Comparison of ENCODE assay signal across 13 cellular contexts in genomic region chr2:85862426-85862825, GRCh38. TPM values are rescaled to one million over a fixed set of nuclear protein-coding genes. Genes with fewer than 3 reads are reported as not detected.
DNase-seq lines count a peak whose midpoint lies in the region; ATAC-seq and TF ChIP-seq lines count a peak whose summit lies in the region.
"Had no signal": no experiment of that assay in that cellular context is flagged by ENCODE, and none has a peak within 500 bp of the region (broad histone marks: within the 10 kb centered on the region; RNA-seq: fewer than 3 reads in every experiment).

No MANE protein-coding gene starts in this region.

- H3K36me3 Mint-ChIP-seq in activated naive CD4-positive, alpha-beta T cell treated with anti-CD3 and anti-CD28 coated beads, Interleukin-2, amount 10 ng/mL, durations not matched to agents 7 days and 5 days, result peaks cover 71% of the 10 kb centered on the region
- peaks cover 6 to 8% of the 10 kb centered on the region in 2 donors for H3K36me3 Mint-ChIP-seq in activated naive CD4-positive, alpha-beta T cell treated with anti-CD3 and anti-CD28 coated beads, Interleukin-2, amount 50 U/mL, for 72 hours
- peaks cover 9% of the 10 kb centered on the region for H3K36me3 Mint-ChIP-seq in activated CD4-positive, alpha-beta memory T cell treated with anti-CD3 and anti-CD28 coated beads for 36 hours
- H3K36me3 Mint-ChIP-seq in central memory CD8-positive, alpha-beta T cell (ENCODE audit: insufficient read depth), result peaks cover 14% of the 10 kb centered on the region
- H3K36me3 Mint-ChIP-seq in stimulated activated naive B cell treated with anti-CD40 and anti-IgM and Interleukin-4, amounts not matched to agents 10 μg/mL and 1 μg/mL and 100 μg/mL, for 72 hours, result peaks cover 53 to 77% of the 10 kb centered on the region in 2 donors

- no peaks in the 10 kb centered on the region for H3K27me3 Mint-ChIP-seq in activated naive CD4-positive, alpha-beta T cell treated with anti-CD3 and anti-CD28 coated beads, Interleukin-2, amount 10 ng/mL, durations not matched to agents 7 days and 5 days
- H3K27me3 Mint-ChIP-seq in activated CD4-positive, alpha-beta memory T cell treated with anti-CD3 and anti-CD28 coated beads for 36 hours, result no peaks in the 10 kb centered on the region
- no peaks in the 10 kb centered on the region for H3K27me3 Mint-ChIP-seq in central memory CD8-positive, alpha-beta T cell
- no peaks in the 10 kb centered on the region for H3K27me3 Mint-ChIP-seq in stimulated activated naive B cell treated with anti-CD40 and anti-IgM and Interleukin-4, amounts not matched to agents 10 μg/mL and 1 μg/mL and 100 μg/mL, for 72 hours
- H3K27me3 Mint-ChIP-seq: dendritic cell treated with granulocyte-macrophage colony-stimulating factor and Interleukin-4, amounts not matched to agents 40 ng/mL and 50 ng/mL, for 4 days had no signal

- ATAC-seq in activated naive CD4-positive, alpha-beta T cell treated with anti-CD3 and anti-CD28 coated beads, Interleukin-2, amount 50 U/mL, for 72 hours, result no peak
- peak; percentile 95 for ATAC-seq in central memory CD8-positive, alpha-beta T cell (replicated peaks; ENCODE audit: extremely low read depth, poor library complexity, severe bottlenecking)
- ATAC-seq in stimulated activated naive B cell treated with anti-CD40 and anti-IgM and Interleukin-4, amounts not matched to agents 10 μg/mL and 1 μg/mL and 100 μg/mL, for 72 hours (replicated peaks), result no peak
- no peak for ATAC-seq in HG03354 (IDR thresholded peaks at IDR 0.05; ENCODE audit: poor library complexity, severe bottlenecking, unreplicated experiment)

- BruUV-seq in OCI-LY7 (replicated peaks; lab: Mats Ljungman, UMichigan), result no TSS peak

- no peak overlapping the region for H3K4me2 ChIP-seq in OCI-LY7 (ENCODE audit: low read length)

- H4K20me1 ChIP-seq in OCI-LY7 (ENCODE audit: insufficient read depth, low read length), result no peaks in the 10 kb centered on the region

- H3K4me3 ChIP-seq in OCI-LY7 (ENCODE audit: low read depth, low read length, poor library complexity, severe bottlenecking), result no peak overlapping the region
- H3K4me3 ChIP-seq: SJSA1 had no signal

- no peak for DNase-seq in activated naive CD4-positive, alpha-beta T cell treated with anti-CD3 and anti-CD28 coated beads, Interleukin-2, amount 10 ng/mL, durations not matched to agents 7 days and 5 days
- no peak for DNase-seq in activated naive CD4-positive, alpha-beta T cell treated with anti-CD3 and anti-CD28 coated beads, Interleukin-2, amount 50 U/mL, for 72 hours (ENCODE audit: low spot score in 2 of 2)
- DNase-seq in activated CD4-positive, alpha-beta memory T cell treated with anti-CD3 and anti-CD28 coated beads for 36 hours, result peak; percentile 53
- DNase-seq in central memory CD8-positive, alpha-beta T cell (ENCODE audit: low spot score in 2 of 2), result peak; percentile 40 to 70
- DNase-seq in stimulated activated naive B cell treated with anti-CD40 and anti-IgM and Interleukin-4, amounts not matched to agents 10 μg/mL and 1 μg/mL and 100 μg/mL, for 72 hours, result no peak
- DNase-seq in activated effector memory CD4-positive, alpha-beta T cell treated with anti-CD3 and anti-CD28 coated beads, Interleukin-2, amount 50 U/mL, for 16 hours, result no peak
- DNase-seq in OCI-LY7 (ENCODE audit: low spot score), result no peak
- DNase-seq: NCI-H2081, WERI-Rb-1 had no signal

- POLR2A ChIA-PET in activated CD4-positive, alpha-beta memory T cell treated with anti-CD3 and anti-CD28 coated beads for 36 hours (lab: Charles Lee), result no interaction called here
- POLR2A ChIA-PET in OCI-LY7 (lab: Charles Lee), result no interaction called here

- no peaks in the 10 kb centered on the region for H3K4me1 ChIP-seq in OCI-LY7 (ENCODE audit: insufficient read depth, low read length, poor library complexity, severe bottlenecking)
- H3K4me1 ChIP-seq: parathyroid adenoma had no signal

- H3K4me3 Mint-ChIP-seq in activated naive CD4-positive, alpha-beta T cell treated with anti-CD3 and anti-CD28 coated beads, Interleukin-2, amount 10 ng/mL, durations not matched to agents 7 days and 5 days, result no peak overlapping the region
- no peak overlapping the region for H3K4me3 Mint-ChIP-seq in activated CD4-positive, alpha-beta memory T cell treated with anti-CD3 and anti-CD28 coated beads for 36 hours
- H3K4me3 Mint-ChIP-seq in central memory CD8-positive, alpha-beta T cell, result peak overlapping the region; percentile 71
- H3K4me3 Mint-ChIP-seq in stimulated activated naive B cell treated with anti-CD40 and anti-IgM and Interleukin-4, amounts not matched to agents 10 μg/mL and 1 μg/mL and 100 μg/mL, for 72 hours, result no peak overlapping the region
- H3K4me3 Mint-ChIP-seq: dendritic cell treated with granulocyte-macrophage colony-stimulating factor and Interleukin-4, amounts not matched to agents 40 ng/mL and 50 ng/mL, for 4 days had no signal

- no peaks in the 10 kb centered on the region for H3K79me2 ChIP-seq in OCI-LY7 (ENCODE audit: insufficient read depth, low read depth, low read length)
- H3K79me2 ChIP-seq: parathyroid adenoma had no signal

- no peak for TF ChIP-seq CTCF in OCI-LY7 (conservative IDR thresholded peaks at IDR 0.05; ENCODE audit: low read length)

- H3K36me3 ChIP-seq in OCI-LY7 (ENCODE audit: insufficient read depth, low read length), result no peaks in the 10 kb centered on the region
- H3K36me3 ChIP-seq: WERI-Rb-1 had no signal

- H3K27ac ChIP-seq in OCI-LY7 (ENCODE audit: low read depth, low read length, poor library complexity, severe bottlenecking), result no peak overlapping the region
- H3K27ac ChIP-seq: parathyroid adenoma, SJSA1, WERI-Rb-1 had no signal

- H2AFZ ChIP-seq in OCI-LY7 (ENCODE audit: low read length), result no peak overlapping the region
- H2AFZ ChIP-seq: parathyroid adenoma had no signal

- no peaks in the 10 kb centered on the region for H3K9me2 ChIP-seq in OCI-LY7 (ENCODE audit: insufficient read depth, low read length)

- peaks cover 66% of the 10 kb centered on the region for H3K4me1 Mint-ChIP-seq in activated naive CD4-positive, alpha-beta T cell treated with anti-CD3 and anti-CD28 coated beads, Interleukin-2, amount 10 ng/mL, durations not matched to agents 7 days and 5 days
- peaks cover 67% of the 10 kb centered on the region for H3K4me1 Mint-ChIP-seq in activated CD4-positive, alpha-beta memory T cell treated with anti-CD3 and anti-CD28 coated beads for 36 hours (ENCODE audit: low read depth)
- peaks cover 51% of the 10 kb centered on the region for H3K4me1 Mint-ChIP-seq in central memory CD8-positive, alpha-beta T cell
- peaks cover 43 to 75% of the 10 kb centered on the region in 2 donors for H3K4me1 Mint-ChIP-seq in stimulated activated naive B cell treated with anti-CD40 and anti-IgM and Interleukin-4, amounts not matched to agents 10 μg/mL and 1 μg/mL and 100 μg/mL, for 72 hours

- CTCF ChIA-PET in activated naive CD4-positive, alpha-beta T cell treated with anti-CD3 and anti-CD28 coated beads, Interleukin-2, amount 10 ng/mL, durations not matched to agents 7 days and 5 days (lab: Charles Lee), result interaction anchor here (1.1 kb wide), 1 partner anchor 218 kb away, joined by 4 read pairs; no protein-coding TSS in a partner anchor
- CTCF ChIA-PET in activated CD4-positive, alpha-beta memory T cell treated with anti-CD3 and anti-CD28 coated beads for 36 hours (lab: Charles Lee), result interaction anchor here (4.9 kb wide), 1 partner anchor 26 kb away, joined by 34 read pairs; the partner anchor contains the start of gene ST3GAL5
- CTCF ChIA-PET in OCI-LY7 (lab: Charles Lee; ENCODE audit: unreplicated experiment), result no interaction called here

- peak overlapping the region; percentile 89 for H3K27ac Mint-ChIP-seq in activated naive CD4-positive, alpha-beta T cell treated with anti-CD3 and anti-CD28 coated beads, Interleukin-2, amount 10 ng/mL, durations not matched to agents 7 days and 5 days
- H3K27ac Mint-ChIP-seq in activated naive CD4-positive, alpha-beta T cell treated with anti-CD3 and anti-CD28 coated beads, Interleukin-2, amount 50 U/mL, for 72 hours, result no peak overlapping the region
- H3K27ac Mint-ChIP-seq in activated CD4-positive, alpha-beta memory T cell treated with anti-CD3 and anti-CD28 coated beads for 36 hours, result no peak overlapping the region
- peak overlapping the region; percentile 99 for H3K27ac Mint-ChIP-seq in central memory CD8-positive, alpha-beta T cell (ENCODE audit: low read depth)
- peak overlapping the region; percentile 59 for H3K27ac Mint-ChIP-seq in stimulated activated naive B cell treated with anti-CD40 and anti-IgM and Interleukin-4, amounts not matched to agents 10 μg/mL and 1 μg/mL and 100 μg/mL, for 72 hours

- intact Hi-C loops in activated CD4-positive, alpha-beta memory T cell treated with anti-CD3 and anti-CD28 coated beads for 36 hours (cut with micrococcal nuclease), result no loop called here
- intact Hi-C loops in OCI-LY7 (cut with micrococcal nuclease; ENCODE audit: unreplicated experiment), result no loop called here

- no peaks in the 10 kb centered on the region for H3K9me3 ChIP-seq in OCI-LY7 (ENCODE audit: low read length)
- H3K9me3 ChIP-seq: SJSA1 had no signal

- no peaks in the 10 kb centered on the region for H3K9me3 Mint-ChIP-seq in activated naive CD4-positive, alpha-beta T cell treated with anti-CD3 and anti-CD28 coated beads, Interleukin-2, amount 10 ng/mL, durations not matched to agents 7 days and 5 days
- no peaks in the 10 kb centered on the region for H3K9me3 Mint-ChIP-seq in activated naive CD4-positive, alpha-beta T cell treated with anti-CD3 and anti-CD28 coated beads, Interleukin-2, amount 50 U/mL, for 72 hours
- H3K9me3 Mint-ChIP-seq in activated CD4-positive, alpha-beta memory T cell treated with anti-CD3 and anti-CD28 coated beads for 36 hours, result no peaks in the 10 kb centered on the region
- no peaks in the 10 kb centered on the region for H3K9me3 Mint-ChIP-seq in central memory CD8-positive, alpha-beta T cell
- no peaks in the 10 kb centered on the region for H3K9me3 Mint-ChIP-seq in stimulated activated naive B cell treated with anti-CD40 and anti-IgM and Interleukin-4, amounts not matched to agents 10 μg/mL and 1 μg/mL and 100 μg/mL, for 72 hours
- H3K9me3 Mint-ChIP-seq: dendritic cell treated with granulocyte-macrophage colony-stimulating factor and Interleukin-4, amounts not matched to agents 40 ng/mL and 50 ng/mL, for 4 days had no signal

RNA-seq across cellular contexts. Expression of gene ST3GAL5, which starts 26.4 kb away (rescaled TPM):
- total RNA-seq in activated naive CD4-positive, alpha-beta T cell treated with anti-CD3 and anti-CD28 coated beads, Interleukin-2, amount 50 U/mL, for 72 hours, result 1 to 10 TPM; 8.9 TPM
- 10 to 100 TPM in 1 of 2 experiments, 1 to 10 TPM in 1; 9.6 to 11.5 TPM for total RNA-seq in activated CD4-positive, alpha-beta memory T cell treated with anti-CD3 and anti-CD28 coated beads for 36 hours
- 6.1 and 7.4 TPM in 2 replicates for total RNA-seq in OCI-LY7 (2014; rRNA removed; shearing (Covaris generic))
- 8.5 and 11.3 TPM in 2 replicates for total RNA-seq in OCI-LY7 (2022)

Comparison
In these comparisons a context has a peak if more than half of its experiments do, and no peak if none do; other contexts are left out.
1. H3K27ac Mint-ChIP-seq: peak in activated naive CD4-positive, alpha-beta T cell treated with anti-CD3 and anti-CD28 coated beads, Interleukin-2, amount 10 ng/mL, durations not matched to agents 7 days and 5 days (single experiment), central memory CD8-positive, alpha-beta T cell (single experiment) and stimulated activated naive B cell treated with anti-CD40 and anti-IgM and Interleukin-4, amounts not matched to agents 10 μg/mL and 1 μg/mL and 100 μg/mL, for 72 hours (single experiment); none in activated naive CD4-positive, alpha-beta T cell treated with anti-CD3 and anti-CD28 coated beads, Interleukin-2, amount 50 U/mL, for 72 hours (0 of 2) and activated CD4-positive, alpha-beta memory T cell treated with anti-CD3 and anti-CD28 coated beads for 36 hours (single experiment).
2. DNase-seq: peak in activated CD4-positive, alpha-beta memory T cell treated with anti-CD3 and anti-CD28 coated beads for 36 hours (single experiment) and central memory CD8-positive, alpha-beta T cell (2 of 2); none in activated naive CD4-positive, alpha-beta T cell treated with anti-CD3 and anti-CD28 coated beads, Interleukin-2, amount 10 ng/mL, durations not matched to agents 7 days and 5 days (single experiment), activated naive CD4-positive, alpha-beta T cell treated with anti-CD3 and anti-CD28 coated beads, Interleukin-2, amount 50 U/mL, for 72 hours (0 of 2), stimulated activated naive B cell treated with anti-CD40 and anti-IgM and Interleukin-4, amounts not matched to agents 10 μg/mL and 1 μg/mL and 100 μg/mL, for 72 hours (single experiment), activated effector memory CD4-positive, alpha-beta T cell treated with anti-CD3 and anti-CD28 coated beads, Interleukin-2, amount 50 U/mL, for 16 hours (single experiment) and OCI-LY7 (single experiment).